ENCODE assay signal across 1 cellular context in the genomic region with DNA sequence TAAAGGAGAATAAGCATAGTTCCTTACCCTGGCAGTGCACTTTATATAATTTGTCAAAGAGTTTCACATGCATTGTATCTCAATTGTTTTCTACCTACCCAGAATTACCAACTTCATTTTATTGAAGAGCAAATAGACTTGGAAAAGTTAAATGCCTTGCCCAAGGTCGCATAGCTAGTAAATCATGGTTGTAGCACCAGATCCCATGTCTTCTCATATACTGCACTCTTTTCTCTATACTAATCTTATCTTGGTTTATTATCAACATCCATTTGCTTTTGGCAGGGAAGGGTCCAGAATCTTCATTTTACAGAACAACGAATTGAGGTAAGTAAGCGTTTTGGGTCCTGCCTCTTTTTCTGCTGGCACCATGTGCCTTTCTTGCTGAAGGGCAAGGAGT. TPM values are rescaled to one million over a fixed set of nuclear protein-coding genes. Genes with fewer than 3 reads are reported as not detected.
"Had no signal": no experiment of that assay in that cellular context is flagged by ENCODE, and none has a peak within 500 bp of the region (broad histone marks: within the 10 kb centered on the region; RNA-seq: fewer than 3 reads in every experiment).

No MANE protein-coding gene starts in this region.

RNA-seq across cellular contexts. Expression of a gene that starts 46.9 kb away (rescaled TPM):
- total RNA-seq: myocyte had no signal
